In genomic region chr4:10123227-10124101, GRCh38 we compare ENCODE assay signal across 1 cellular context.
TF ChIP-seq lines count a peak whose summit lies in the region.

No MANE protein-coding gene starts in this region.

TF ChIP-seq in K562, 482 proteins besides CTCF, POLR2A, EP300 and RAD21 (continued from another document):
- peak; percentile 81 for TF ChIP-seq RFX1 (IDR thresholded peaks at IDR 0.05)
- TF ChIP-seq, protein P1, sequence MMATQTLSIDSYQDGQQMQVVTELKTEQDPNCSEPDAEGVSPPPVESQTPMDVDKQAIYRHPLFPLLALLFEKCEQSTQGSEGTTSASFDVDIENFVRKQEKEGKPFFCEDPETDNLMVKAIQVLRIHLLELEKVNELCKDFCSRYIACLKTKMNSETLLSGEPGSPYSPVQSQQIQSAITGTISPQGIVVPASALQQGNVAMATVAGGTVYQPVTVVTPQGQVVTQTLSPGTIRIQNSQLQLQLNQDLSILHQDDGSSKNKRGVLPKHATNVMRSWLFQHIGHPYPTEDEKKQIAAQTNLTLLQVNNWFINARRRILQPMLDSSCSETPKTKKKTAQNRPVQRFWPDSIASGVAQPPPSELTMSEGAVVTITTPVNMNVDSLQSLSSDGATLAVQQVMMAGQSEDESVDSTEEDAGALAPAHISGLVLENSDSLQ (IDR thresholded peaks at IDR 0.05): peak; percentile 16; the same call in 1 of the 2 replicates
- no peak for TF ChIP-seq ARID2 (IDR thresholded peaks at IDR 0.05)
- no peak for TF ChIP-seq TCF7L2 (IDR thresholded peaks at IDR 0.05; ENCODE audit: low read depth, low read length)
- peak; percentile 56 for TF ChIP-seq NFIX (CRISPR knock-in tag; IDR thresholded peaks at IDR 0.05; ENCODE audit: low read depth)
- TF ChIP-seq, protein P2, sequence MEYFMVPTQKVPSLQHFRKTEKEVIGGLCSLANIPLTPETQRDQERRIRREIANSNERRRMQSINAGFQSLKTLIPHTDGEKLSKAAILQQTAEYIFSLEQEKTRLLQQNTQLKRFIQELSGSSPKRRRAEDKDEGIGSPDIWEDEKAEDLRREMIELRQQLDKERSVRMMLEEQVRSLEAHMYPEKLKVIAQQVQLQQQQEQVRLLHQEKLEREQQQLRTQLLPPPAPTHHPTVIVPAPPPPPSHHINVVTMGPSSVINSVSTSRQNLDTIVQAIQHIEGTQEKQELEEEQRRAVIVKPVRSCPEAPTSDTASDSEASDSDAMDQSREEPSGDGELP (CRISPR knock-in tag; IDR thresholded peaks at IDR 0.05; ENCODE audit: borderline replicate concordance): peak; percentile 83
- no peak for TF ChIP-seq STAT5A (IDR thresholded peaks at IDR 0.05; ENCODE audit: borderline replicate concordance, low read length)
- 0 out of 2 replicates have a peak, but pooled peaks have one; percentile 13 for TF ChIP-seq L3MBTL2 (IDR thresholded peaks at IDR 0.05)
- no peak for TF ChIP-seq TFE3 (CRISPR knock-in tag; IDR thresholded peaks at IDR 0.05)
- no peak for TF ChIP-seq TRIM24 (IDR thresholded peaks at IDR 0.05)
- no peak for TF ChIP-seq NFE2 (IDR thresholded peaks at IDR 0.05; ENCODE audit: low read depth)
- TF ChIP-seq EP400 (IDR thresholded peaks at IDR 0.05): no peak
- peak; percentile 92 for TF ChIP-seq NFIC (IDR thresholded peaks at IDR 0.05)
